15 cellular contexts compared by ENCODE assay signal in the genomic region with DNA sequence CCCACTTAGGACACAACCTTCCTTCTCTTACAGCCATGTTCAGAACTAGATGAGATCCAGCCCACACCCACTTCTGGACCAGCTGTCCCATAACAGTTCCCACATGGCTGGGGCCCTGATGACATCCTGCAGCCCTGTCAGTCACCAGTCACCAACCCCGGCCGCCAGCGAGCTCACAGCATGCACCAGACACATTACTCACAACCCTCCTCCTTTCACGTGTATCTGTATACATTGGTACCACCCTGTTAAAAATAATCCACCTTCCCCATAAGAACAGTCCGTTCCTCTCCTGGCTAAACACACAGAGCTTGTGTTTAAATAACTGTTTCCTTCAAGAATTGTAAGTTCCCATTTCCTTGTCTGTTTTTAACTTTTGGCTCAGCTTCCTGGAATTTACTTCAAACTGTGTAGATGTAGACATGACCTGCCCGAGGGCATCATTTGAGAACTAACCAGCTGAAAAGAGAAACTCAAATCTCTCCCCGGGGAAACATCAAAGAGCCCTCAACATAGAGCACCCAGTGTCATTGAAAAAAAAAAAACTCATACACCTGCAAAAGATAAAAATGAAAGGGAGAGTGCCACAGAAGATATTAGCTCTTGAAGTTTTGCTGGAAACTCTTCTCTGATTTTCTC. TPM values are rescaled to one million over a fixed set of nuclear protein-coding genes. Genes with fewer than 3 reads are reported as not detected.
DNase-seq lines count a peak whose midpoint lies in the region; ATAC-seq and TF ChIP-seq lines count a peak whose summit lies in the region.
"Had no signal": no experiment of that assay in that cellular context is flagged by ENCODE, and none has a peak within 500 bp of the region (broad histone marks: within the 10 kb centered on the region; RNA-seq: fewer than 3 reads in every experiment).

No MANE protein-coding gene starts in this region.

- no peak overlapping the region for H3K4me3 ChIP-seq in CD4-positive, CD25-positive, alpha-beta regulatory T cell (ENCODE audit: low read depth, low read length)
- H3K4me3 ChIP-seq in prostate gland: no peak overlapping the region
- no peak overlapping the region for H3K4me3 ChIP-seq in suprapubic skin
- H3K4me3 ChIP-seq in testis: no peak overlapping the region
- H3K4me3 ChIP-seq: gastrocnemius medialis had no signal

- no peak for TF ChIP-seq EP300 in suprapubic skin (IDR thresholded peaks at IDR 0.05)

- no peaks in the 10 kb centered on the region for H3K4me1 ChIP-seq in CD4-positive, CD25-positive, alpha-beta regulatory T cell (ENCODE audit: control insufficient read depth, insufficient read depth, low read length, poor library complexity, severe bottlenecking)
- H3K4me1 ChIP-seq in prostate gland (replicated peaks) (no peaks in the 10 kb centered on the region), suprapubic skin (peaks cover 10% of the 10 kb centered on the region), testis (no peaks in the 10 kb centered on the region)
- H3K4me1 ChIP-seq: gastrocnemius medialis had no signal

- peaks cover 13% of the 10 kb centered on the region for H3K27me3 Mint-ChIP-seq in CD4-positive, CD25-positive, alpha-beta regulatory T cell

- no peaks in the 10 kb centered on the region for H3K27me3 ChIP-seq in CD4-positive, CD25-positive, alpha-beta regulatory T cell (ENCODE audit: control insufficient read depth, insufficient read depth, low read length)
- no peaks in the 10 kb centered on the region for H3K27me3 ChIP-seq in prostate gland (replicated peaks; ENCODE audit: insufficient read depth)
- H3K27me3 ChIP-seq in suprapubic skin: peaks cover 41% of the 10 kb centered on the region
- no peaks in the 10 kb centered on the region for H3K27me3 ChIP-seq in testis

- peak; percentile 43 to 58 for ATAC-seq in CD4-positive, CD25-positive, alpha-beta regulatory T cell (ENCODE audit: low read depth in 2 of 2)
- ATAC-seq in GM21390 (IDR thresholded peaks at IDR 0.05; ENCODE audit: unreplicated experiment) (no peak), left lobe of liver (no peak)
- ATAC-seq: gastrocnemius medialis had no signal

- peak in 2 of 3 donors; percentile 12 to 70 for DNase-seq in CD4-positive, CD25-positive, alpha-beta regulatory T cell
- DNase-seq in activated T-cell treated with anti-CD3 and anti-CD28 coated beads, Interleukin-2, amount 50 U/mL, for 1 hour: peak; percentile 23
- DNase-seq in prostate gland (ENCODE audit: low spot score) (peak; percentile 17), left lobe of liver (ENCODE audit: low spot score) (no peak), suprapubic skin (ENCODE audit: low spot score in 2 of 2) (no peak), testis (no peak)
- DNase-seq: activated CD4-positive, CD25-positive, alpha-beta regulatory T cell treated with anti-CD3 and anti-CD28 coated beads, Interleukin-2, amount 50 U/mL, for 72 hours; aorta; gastrocnemius medialis; kidney glomerular epithelial cell; natural killer cell; NCI-H774 had no signal

- TF ChIP-seq CTCF in prostate gland (IDR thresholded peaks at IDR 0.05): no peak
- TF ChIP-seq CTCF in suprapubic skin (IDR thresholded peaks at IDR 0.05): no peak
- no peak for TF ChIP-seq CTCF in testis (IDR thresholded peaks at IDR 0.05)

- 8% methylated on average over 7 of the region's 7 CpGs for WGBS in prostate gland
- WGBS in suprapubic skin: 25% methylated on average over 7 of the region's 7 CpGs
- 44 to 65% methylated on average over 7 of the region's 7 CpGs for WGBS in testis, 2 donors

- no peak overlapping the region for H3K27ac ChIP-seq in CD4-positive, CD25-positive, alpha-beta regulatory T cell (ENCODE audit: insufficient read depth, low read length, poor library complexity, severe bottlenecking)
- H3K27ac ChIP-seq in KOPT-K1 (ENCODE audit: low read depth, low read length, poor library complexity, severe bottlenecking) (peak overlapping the region; percentile 27), prostate gland (no peak overlapping the region), suprapubic skin (no peak overlapping the region), testis (no peak overlapping the region)
- H3K27ac ChIP-seq: C4-2B, gastrocnemius medialis had no signal

- peaks cover 4 to 12% (median 7%) of the 10 kb centered on the region in 4 donors for H3K4me1 Mint-ChIP-seq in CD4-positive, CD25-positive, alpha-beta regulatory T cell

- no peaks in the 10 kb centered on the region for H3K36me3 Mint-ChIP-seq in CD4-positive, CD25-positive, alpha-beta regulatory T cell
- H3K36me3 Mint-ChIP-seq: natural killer cell had no signal

- TF ChIP-seq POLR2A in prostate gland (IDR thresholded peaks at IDR 0.05): no peak
- no peak for TF ChIP-seq POLR2A in suprapubic skin (IDR thresholded peaks at IDR 0.05)
- no peak for TF ChIP-seq POLR2A in testis (IDR thresholded peaks at IDR 0.05)

- no peaks in the 10 kb centered on the region for H3K9me3 Mint-ChIP-seq in CD4-positive, CD25-positive, alpha-beta regulatory T cell
- H3K9me3 Mint-ChIP-seq: natural killer cell had no signal

- peak overlapping the region; percentile 9 to 43 (median 26) for H3K27ac Mint-ChIP-seq in CD4-positive, CD25-positive, alpha-beta regulatory T cell
- H3K27ac Mint-ChIP-seq: natural killer cell had no signal

- H3K9me3 ChIP-seq in CD4-positive, CD25-positive, alpha-beta regulatory T cell (ENCODE audit: control insufficient read depth in 2 of 2, low read length in 2 of 2): no peaks in the 10 kb centered on the region
- H3K9me3 ChIP-seq in KOPT-K1 (ENCODE audit: insufficient read depth, low read length, poor library complexity, severe bottlenecking): no peaks in the 10 kb centered on the region
- no peaks in the 10 kb centered on the region for H3K9me3 ChIP-seq in prostate gland
- H3K9me3 ChIP-seq in suprapubic skin: no peaks in the 10 kb centered on the region
- no peaks in the 10 kb centered on the region for H3K9me3 ChIP-seq in testis
- H3K9me3 ChIP-seq: gastrocnemius medialis had no signal

- H3K36me3 ChIP-seq in CD4-positive, CD25-positive, alpha-beta regulatory T cell (ENCODE audit: control insufficient read depth, insufficient read depth, low read length): no peaks in the 10 kb centered on the region
- no peaks in the 10 kb centered on the region for H3K36me3 ChIP-seq in KOPT-K1 (ENCODE audit: insufficient read depth, low read length)
- no peaks in the 10 kb centered on the region for H3K36me3 ChIP-seq in prostate gland
- no peaks in the 10 kb centered on the region for H3K36me3 ChIP-seq in suprapubic skin
- no peaks in the 10 kb centered on the region for H3K36me3 ChIP-seq in testis (ENCODE audit: low read depth, missing control alignments)
- H3K36me3 ChIP-seq: gastrocnemius medialis had no signal

- H3K4me3 Mint-ChIP-seq in CD4-positive, CD25-positive, alpha-beta regulatory T cell: peak overlapping the region in 2 of 4 donors; percentile 3 to 7
- H3K4me3 Mint-ChIP-seq: natural killer cell had no signal

- intact Hi-C loops in prostate gland (cut with DNase I): loop anchor here (5.0 to 10.0 kb wide), 2 partner anchors 46 to 73 kb away; no protein-coding TSS in a partner anchor
- intact Hi-C loops in testis (cut with DNase I; ENCODE audit: low total_unique reads): no loop called here

RNA-seq across cellular contexts. Expression of gene PRLHR, which starts 26.0 kb away (rescaled TPM):
- total RNA-seq in CD4-positive, CD25-positive, alpha-beta regulatory T cell: not detected
- polyA plus RNA-seq in CD4-positive, CD25-positive, alpha-beta regulatory T cell: not detected
- total RNA-seq in prostate gland (not detected), left lobe of liver (not detected), suprapubic skin (not detected), testis (under 1 TPM; 0.12 to 0.79 TPM)
- not detected for polyA plus RNA-seq in testis (ENCODE audit: insufficient read depth, low read depth, low replicate concordance)
- total RNA-seq: aorta, gastrocnemius medialis, natural killer cell had no signal
- polyA plus RNA-seq: aorta had no signal

Comparison
In these comparisons a context has a peak if more than half of its experiments do, and no peak if none do; other contexts are left out.
1. ATAC-seq: peak in CD4-positive, CD25-positive, alpha-beta regulatory T cell (2 of 2); none in GM21390 (single experiment) and left lobe of liver (single experiment).
2. DNase-seq: peak in CD4-positive, CD25-positive, alpha-beta regulatory T cell (2 of 3), activated T-cell treated with anti-CD3 and anti-CD28 coated beads, Interleukin-2, amount 50 U/mL, for 1 hour (single experiment) and prostate gland (single experiment); none in left lobe of liver (single experiment), suprapubic skin (0 of 2) and testis (single experiment).